17 cellular contexts compared by ENCODE assay signal in the genomic region with DNA sequence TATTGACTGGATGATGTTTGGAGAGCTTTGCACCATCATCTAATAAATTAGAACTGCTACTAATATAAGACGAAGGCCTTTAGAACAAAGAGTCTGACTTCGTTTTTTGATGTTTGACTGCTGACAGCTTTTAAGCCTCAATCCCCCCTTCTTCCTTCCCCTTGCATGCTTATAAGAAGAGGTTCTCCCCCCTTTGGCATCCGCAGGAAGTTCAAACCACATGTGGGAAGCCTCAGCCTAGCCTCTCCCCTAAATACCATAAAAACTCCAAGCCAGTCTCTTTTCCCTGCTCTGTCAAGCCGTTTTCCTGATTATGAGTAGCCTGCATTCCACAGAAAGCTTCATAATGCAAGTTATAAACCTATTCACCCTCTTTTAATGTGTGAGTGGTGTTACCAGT.
"Had no signal": no experiment of that assay in that cellular context is flagged by ENCODE, and none has a peak within 500 bp of the region (broad histone marks: within the 10 kb centered on the region; RNA-seq: fewer than 3 reads in every experiment).

No MANE protein-coding gene starts in this region.

- H3K27ac ChIP-seq: ascending aorta, gastrocnemius medialis, sigmoid colon, testis had no signal

- H3K4me1 ChIP-seq: ascending aorta, gastrocnemius medialis, spleen, testis had no signal

- H3K27me3 ChIP-seq: ascending aorta, gastrocnemius medialis, sigmoid colon, spleen, testis had no signal

- H3K4me3 ChIP-seq: ascending aorta, gastrocnemius medialis, sigmoid colon, spleen, testis had no signal

- DNase-seq: activated CD4-positive, alpha-beta T cell treated with anti-CD3 and anti-CD28 coated beads for 1 hour; activated CD4-positive, alpha-beta T cell treated with anti-CD3 and anti-CD28 coated beads, Interleukin-2, amount 50 U/mL, for 4 hours; activated gamma-delta T cell; activated T-cell treated with anti-CD3 and anti-CD28 coated beads, Interleukin-2, amount 50 U/mL, for 72 hours; cerebellar nuclear complex; cortex of kidney; gastrocnemius medialis; head of caudate nucleus; left ventricle myocardium superior; naive thymus-derived CD8-positive, alpha-beta T cell; sigmoid colon; spleen; stimulated activated CD4-positive, alpha-beta T cell treated with anti-CD3 and anti-CD28 coated beads, Interleukin-4, amount 100 ng/mL, for 4 hours; T1000; testis had no signal

- ATAC-seq: activated T-cell treated with anti-CD3 and anti-CD28 coated beads, Interleukin-2, amount 50 U/mL, for 72 hours; gastrocnemius medialis; left ventricle myocardium superior; naive thymus-derived CD8-positive, alpha-beta T cell; stimulated activated memory B cell treated with anti-CD40 and anti-IgM and Interleukin-4, amounts not matched to agents 10 μg/mL and 1 μg/mL and 100 μg/mL, for 72 hours had no signal

- H3K36me3 ChIP-seq: ascending aorta, gastrocnemius medialis, sigmoid colon, spleen had no signal
